Comparison of ENCODE assay signal across 8 cellular contexts in genomic region chr6:137904822-137905617, GRCh38. TPM values are rescaled to one million over a fixed set of nuclear protein-coding genes. Genes with fewer than 3 reads are reported as not detected.
DNase-seq lines count a peak whose midpoint lies in the region; ATAC-seq and TF ChIP-seq lines count a peak whose summit lies in the region.

No MANE protein-coding gene starts in this region.

- ATAC-seq in HG03159 (IDR thresholded peaks at IDR 0.05; ENCODE audit: unreplicated experiment) (peak; percentile 41), memory B cell (ENCODE audit: low read depth) (peak; percentile 66), upper lobe of left lung (ENCODE audit: low FRiP score in 2 of 2) (peak in 1 of 2 donors; percentile 74)
- peak; percentile 75 for ATAC-seq in activated CD8-positive, alpha-beta memory T cell treated with anti-CD3 and anti-CD28 coated beads, Interleukin-2, amount 10 ng/mL, durations not matched to agents 7 days and 5 days

- no peaks in the 10 kb centered on the region for H3K9me3 Mint-ChIP-seq in activated CD8-positive, alpha-beta memory T cell treated with anti-CD3 and anti-CD28 coated beads, Interleukin-2, amount 10 ng/mL, durations not matched to agents 7 days and 5 days (ENCODE audit: low read depth)
- H3K9me3 Mint-ChIP-seq in memory B cell, result no peaks in the 10 kb centered on the region

- CTCF ChIA-PET in activated CD8-positive, alpha-beta memory T cell treated with anti-CD3 and anti-CD28 coated beads, Interleukin-2, amount 10 ng/mL, durations not matched to agents 7 days and 5 days (lab: Charles Lee), result interaction anchor here (1.3 kb wide), 1 partner anchor 23 kb away, joined by 3 read pairs; no protein-coding TSS in a partner anchor

- intact Hi-C loops in cardiac septum (cut with DNase I), result no loop called here

- H3K27me3 ChIP-seq in upper lobe of left lung, result no peaks in the 10 kb centered on the region

- no peaks in the 10 kb centered on the region for H3K9me3 ChIP-seq in upper lobe of left lung

- H3K27me3 Mint-ChIP-seq in activated CD8-positive, alpha-beta memory T cell treated with anti-CD3 and anti-CD28 coated beads, Interleukin-2, amount 10 ng/mL, durations not matched to agents 7 days and 5 days, result no peaks in the 10 kb centered on the region
- peaks cover 3% of the 10 kb centered on the region for H3K27me3 Mint-ChIP-seq in memory B cell

- no peaks in the 10 kb centered on the region for H3K36me3 ChIP-seq in upper lobe of left lung

- no peak overlapping the region for H3K4me3 ChIP-seq in upper lobe of left lung

- DNase-seq in activated CD8-positive, alpha-beta memory T cell treated with anti-CD3 and anti-CD28 coated beads, Interleukin-2, amount 10 ng/mL, durations not matched to agents 7 days and 5 days, result peak; percentile 85
- no peak for DNase-seq in memory B cell (ENCODE audit: low spot score in 2 of 2)
- peak; percentile 40 to 54 for DNase-seq in upper lobe of left lung
- no peak for DNase-seq in NCI-H1105 (lab: John Stamatoyannopoulos, UW)
- DNase-seq in cardiac septum (ENCODE audit: low spot score), result no peak
- no peak for DNase-seq in DMS 273 (lab: John Stamatoyannopoulos, UW; ENCODE audit: unreplicated experiment)

- no peak for TF ChIP-seq CTCF in upper lobe of left lung (IDR thresholded peaks at IDR 0.05)

- TF ChIP-seq POLR2A in GM19099 (IDR thresholded peaks at IDR 0.05; ENCODE audit: extremely low read depth, insufficient read length, low read depth) (peak; percentile 11), upper lobe of left lung (IDR thresholded peaks at IDR 0.05) (no peak)

- 65 to 68% methylated on average over 11 of the region's 11 CpGs for WGBS in upper lobe of left lung, 2 donors

- H3K27ac Mint-ChIP-seq in activated CD8-positive, alpha-beta memory T cell treated with anti-CD3 and anti-CD28 coated beads, Interleukin-2, amount 10 ng/mL, durations not matched to agents 7 days and 5 days, result peak overlapping the region; percentile 94
- peak overlapping the region; percentile 90 for H3K27ac Mint-ChIP-seq in memory B cell

- H3K4me1 Mint-ChIP-seq in activated CD8-positive, alpha-beta memory T cell treated with anti-CD3 and anti-CD28 coated beads, Interleukin-2, amount 10 ng/mL, durations not matched to agents 7 days and 5 days, result peaks cover 52% of the 10 kb centered on the region
- peaks cover 27% of the 10 kb centered on the region for H3K4me1 Mint-ChIP-seq in memory B cell

- no peaks in the 10 kb centered on the region for H3K4me1 ChIP-seq in upper lobe of left lung

- peaks cover 5% of the 10 kb centered on the region for H3K36me3 Mint-ChIP-seq in activated CD8-positive, alpha-beta memory T cell treated with anti-CD3 and anti-CD28 coated beads, Interleukin-2, amount 10 ng/mL, durations not matched to agents 7 days and 5 days
- H3K36me3 Mint-ChIP-seq in memory B cell, result no peaks in the 10 kb centered on the region

- H3K27ac ChIP-seq in upper lobe of left lung, result no peak overlapping the region

- peak overlapping the region; percentile 74 for H3K4me3 Mint-ChIP-seq in activated CD8-positive, alpha-beta memory T cell treated with anti-CD3 and anti-CD28 coated beads, Interleukin-2, amount 10 ng/mL, durations not matched to agents 7 days and 5 days
- peak overlapping the region; percentile 78 for H3K4me3 Mint-ChIP-seq in memory B cell

- TF ChIP-seq EP300 in upper lobe of left lung (IDR thresholded peaks at IDR 0.05), result no peak

RNA-seq across cellular contexts. Expression of gene TNFAIP3, which starts 38.0 kb away (rescaled TPM):
- 100 to 1,000 TPM in 1 of 2 experiments, 10 to 100 TPM in 1; 86.7 to 225 TPM for total RNA-seq in activated CD8-positive, alpha-beta memory T cell treated with anti-CD3 and anti-CD28 coated beads, Interleukin-2, amount 10 ng/mL, durations not matched to agents 7 days and 5 days
- total RNA-seq in upper lobe of left lung, result 10 to 100 TPM; 35.3 to 76.4 (median 52.2) TPM
- total RNA-seq in cardiac septum, result 7.9 TPM

Comparison
In these comparisons a context has a peak if more than half of its experiments do, and no peak if none do; other contexts are left out.
1. DNase-seq: peak in activated CD8-positive, alpha-beta memory T cell treated with anti-CD3 and anti-CD28 coated beads, Interleukin-2, amount 10 ng/mL, durations not matched to agents 7 days and 5 days (single experiment) and upper lobe of left lung (2 of 2); none in memory B cell (0 of 2), NCI-H1105 (single experiment), cardiac septum (single experiment) and DMS 273 (single experiment).